In the genomic region with DNA sequence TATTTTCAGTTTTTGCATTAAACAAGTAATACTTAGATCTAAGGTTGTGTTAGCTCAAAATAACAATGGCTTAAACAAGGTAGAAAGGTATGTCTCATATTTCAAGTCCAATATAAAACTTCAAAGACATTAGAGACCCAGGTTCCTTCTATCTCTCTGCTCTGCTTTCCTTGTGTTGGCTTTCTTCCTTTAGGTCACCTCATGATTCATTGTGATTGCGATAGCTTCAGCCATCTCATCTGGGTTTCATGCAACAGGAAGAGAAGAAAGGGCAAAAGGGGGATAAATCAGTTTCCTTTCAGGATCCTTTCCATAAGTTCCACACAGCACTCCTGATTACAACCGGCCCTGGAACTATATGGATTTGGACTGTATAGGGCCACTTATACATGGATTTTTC, we compare ENCODE assay signal across 14 cellular contexts. TPM values are rescaled to one million over a fixed set of nuclear protein-coding genes. Genes with fewer than 3 reads are reported as not detected.
"Had no signal": no experiment of that assay in that cellular context is flagged by ENCODE, and none has a peak within 500 bp of the region (broad histone marks: within the 10 kb centered on the region; RNA-seq: fewer than 3 reads in every experiment).

No MANE protein-coding gene starts in this region.

- H3K4me2 ChIP-seq: hepatocyte had no signal

- ATAC-seq: left cardiac atrium, lower lobe of right lung, T-helper 17 cell, upper lobe of right lung had no signal

- H3K27me3 ChIP-seq: hepatocyte, upper lobe of right lung had no signal

- H3K79me2 ChIP-seq: hepatocyte, parathyroid adenoma had no signal

- H3K4me1 ChIP-seq: lower lobe of right lung, parathyroid adenoma, upper lobe of right lung had no signal

- H3K4me3 ChIP-seq: hepatocyte, lower lobe of right lung, upper lobe of right lung had no signal

- H3K9ac ChIP-seq: parathyroid adenoma had no signal

- DNase-seq: activated CD4-positive, CD25-positive, alpha-beta regulatory T cell; activated T-cell treated with anti-CD3 and anti-CD28 coated beads, Interleukin-2, amount 50 U/mL, for 1 hour; aorta; left cardiac atrium; lower lobe of right lung; naive B cell; stimulated activated CD4-positive, alpha-beta T cell treated with anti-CD3 and anti-CD28 coated beads, Interleukin-15, amount 100 ng/mL, for 24 hours; stimulated activated CD4-positive, alpha-beta T cell treated with anti-CD3 and anti-CD28 coated beads, Interleukin-4, amount 100 ng/mL, for 24 hours; T-helper 17 cell; upper lobe of right lung had no signal

- H2AFZ ChIP-seq: hepatocyte, parathyroid adenoma had no signal

- H3K9me3 ChIP-seq: lower lobe of right lung, upper lobe of right lung had no signal

- H3K27ac ChIP-seq: hepatocyte, lower lobe of right lung, parathyroid adenoma, upper lobe of right lung had no signal

RNA-seq across cellular contexts. Expression of gene TBR1, which starts 16.0 kb away (rescaled TPM):
- total RNA-seq: aorta, fibroblast of lung, hepatocyte, left cardiac atrium, lower lobe of right lung, skeletal muscle tissue, T-helper 17 cell, upper lobe of right lung had no signal
- polyA plus RNA-seq: aorta, fibroblast of lung, hepatocyte had no signal
